27 cellular contexts compared by ENCODE assay signal in the genomic region with DNA sequence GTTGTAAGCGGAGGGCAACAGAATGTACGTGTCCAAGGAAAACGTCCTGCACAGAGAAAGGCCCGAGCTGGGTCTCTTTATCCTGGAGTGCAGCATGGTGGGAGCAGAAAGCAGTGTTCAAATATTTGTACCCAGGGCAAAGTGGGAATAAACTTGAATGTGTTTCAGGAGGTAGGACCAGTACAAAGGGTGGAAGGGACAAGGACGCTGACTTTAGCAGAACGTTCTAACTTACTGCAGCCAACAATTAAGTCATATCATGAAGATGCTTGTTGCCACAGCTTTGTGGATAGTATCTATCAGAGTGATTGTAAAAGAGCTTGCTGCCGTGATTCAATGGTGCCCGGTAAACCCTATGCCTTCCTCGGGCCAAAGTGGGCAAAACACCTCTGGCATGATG. TPM values are rescaled to one million over a fixed set of nuclear protein-coding genes. Genes with fewer than 3 reads are reported as not detected.
DNase-seq lines count a peak whose midpoint lies in the region; ATAC-seq, FAIRE-seq and TF ChIP-seq lines count a peak whose summit lies in the region.
"Had no signal": no experiment of that assay in that cellular context is flagged by ENCODE, and none has a peak within 500 bp of the region (broad histone marks: within the 10 kb centered on the region; RNA-seq: fewer than 3 reads in every experiment).

No MANE protein-coding gene starts in this region.

- peak; percentile 63; the same call in 1 of the 2 replicates for TF ChIP-seq POLR2A in GM12891 (IDR thresholded peaks at IDR 0.05; ENCODE audit: low read depth, low read length)

- H3K4me1 Mint-ChIP-seq in activated T-cell treated with anti-CD3 and anti-CD28 coated beads, Interleukin-2, amount 50 U/mL, for 24 hours (ENCODE audit: low read depth) = peaks cover 69% of the 10 kb centered on the region
- H3K4me1 Mint-ChIP-seq in natural killer cell = peaks cover 40 to 63% of the 10 kb centered on the region in 2 donors
- H3K4me1 Mint-ChIP-seq: B cell had no signal

- peaks cover 90% of the 10 kb centered on the region for H3K36me3 Mint-ChIP-seq in activated T-cell treated with anti-CD3 and anti-CD28 coated beads, Interleukin-2, amount 50 U/mL, for 24 hours (ENCODE audit: low read depth)
- peaks cover 22 to 52% of the 10 kb centered on the region in 2 donors for H3K36me3 Mint-ChIP-seq in activated naive CD4-positive, alpha-beta T cell treated with anti-CD3 and anti-CD28 coated beads, Interleukin-2, amount 50 U/mL, for 72 hours
- H3K36me3 Mint-ChIP-seq in natural killer cell = peaks cover 15% of the 10 kb centered on the region

- intact Hi-C loops in natural killer cell (cut with micrococcal nuclease) = no loop called here

- ATAC-seq in activated naive CD4-positive, alpha-beta T cell treated with anti-CD3 and anti-CD28 coated beads, Interleukin-2, amount 50 U/mL, for 72 hours = no peak
- peak in 1 of 3 donors; percentile 10 for ATAC-seq in natural killer cell
- ATAC-seq: SK-N-SH treated with all-trans-retinoic acid at 6 μM for 48 hours had no signal

- H3K27me3 Mint-ChIP-seq in activated T-cell treated with anti-CD3 and anti-CD28 coated beads, Interleukin-2, amount 50 U/mL, for 24 hours = no peaks in the 10 kb centered on the region
- no peaks in the 10 kb centered on the region for H3K27me3 Mint-ChIP-seq in natural killer cell (ENCODE audit: low read depth in 2 of 2)
- H3K27me3 Mint-ChIP-seq: B cell; dendritic cell treated with granulocyte-macrophage colony-stimulating factor and Interleukin-4, amounts not matched to agents 40 ng/mL and 50 ng/mL, for 4 days had no signal

- no peaks in the 10 kb centered on the region for H3K9me3 Mint-ChIP-seq in activated T-cell treated with anti-CD3 and anti-CD28 coated beads, Interleukin-2, amount 50 U/mL, for 24 hours
- no peaks in the 10 kb centered on the region for H3K9me3 Mint-ChIP-seq in activated naive CD4-positive, alpha-beta T cell treated with anti-CD3 and anti-CD28 coated beads, Interleukin-2, amount 50 U/mL, for 72 hours
- H3K9me3 Mint-ChIP-seq in natural killer cell = no peaks in the 10 kb centered on the region
- H3K9me3 Mint-ChIP-seq: dendritic cell treated with granulocyte-macrophage colony-stimulating factor and Interleukin-4, amounts not matched to agents 40 ng/mL and 50 ng/mL, for 4 days had no signal

- TF ChIP-seq CTCF in natural killer cell (IDR thresholded peaks at IDR 0.05) = no peak

- no peak for DNase-seq in activated T-cell treated with anti-CD3 and anti-CD28 coated beads, Interleukin-2, amount 50 U/mL, for 24 hours
- no peak for DNase-seq in activated T-cell treated with anti-CD3 and anti-CD28 coated beads for 4 hours
- no peak for DNase-seq in GM12891 (ENCODE audit: insufficient read length, low spot score)
- no peak for DNase-seq in activated naive CD4-positive, alpha-beta T cell treated with anti-CD3 and anti-CD28 coated beads, Interleukin-2, amount 50 U/mL, for 72 hours (ENCODE audit: low spot score in 2 of 2)
- DNase-seq in natural killer cell = no peak
- DNase-seq in mesenteric fat pad (ENCODE audit: low spot score) = no peak
- DNase-seq in iPS-NIHi11 (ENCODE audit: low spot score) = no peak
- no peak for DNase-seq in occipital lobe (lab: John Stamatoyannopoulos, UW)
- DNase-seq: activated CD4-positive, CD25-positive, alpha-beta regulatory T cell; activated effector memory CD4-positive, alpha-beta T cell treated with anti-CD3 and anti-CD28 coated beads, Interleukin-2, amount 50 U/mL, for 16 hours; aorta; COR-L47; DMS79 treated with DMSO at 0.1 percent for 48 hours; GOT3; KBM-7; mammary epithelial cell; MM.1S; NCI-H1417 treated with DMSO at 0.1 percent for 48 hours; NCI-H2081 treated with DMSO at 0.1 percent for 48 hours; NCI-H345; NCI-H774; T1000 had no signal

- H3K27ac Mint-ChIP-seq in activated T-cell treated with anti-CD3 and anti-CD28 coated beads, Interleukin-2, amount 50 U/mL, for 24 hours = peak overlapping the region; percentile 88
- H3K27ac Mint-ChIP-seq in activated naive CD4-positive, alpha-beta T cell treated with anti-CD3 and anti-CD28 coated beads, Interleukin-2, amount 50 U/mL, for 72 hours = peak overlapping the region; percentile 48 to 62
- H3K27ac Mint-ChIP-seq in natural killer cell = peak overlapping the region; percentile 70 to 82
- H3K27ac Mint-ChIP-seq: B cell; dendritic cell treated with granulocyte-macrophage colony-stimulating factor and Interleukin-4, amounts not matched to agents 40 ng/mL and 50 ng/mL, for 4 days had no signal

- no peak overlapping the region for H3K4me3 Mint-ChIP-seq in activated T-cell treated with anti-CD3 and anti-CD28 coated beads, Interleukin-2, amount 50 U/mL, for 24 hours
- no peak overlapping the region for H3K4me3 Mint-ChIP-seq in natural killer cell
- H3K4me3 Mint-ChIP-seq: B cell; dendritic cell treated with granulocyte-macrophage colony-stimulating factor and Interleukin-4, amounts not matched to agents 40 ng/mL and 50 ng/mL, for 4 days had no signal

- FAIRE-seq in GM12891 (lab: Jason Lieb, UNC) = no peak
- FAIRE-seq: endothelial cell of umbilical vein had no signal

TF ChIP-seq in GM12891, 5 proteins besides CTCF, POLR2A, EP300 and RAD21:
- TF ChIP-seq POLR2AphosphoS5 (IDR thresholded peaks at IDR 0.05; ENCODE audit: low read depth, low read length) (no peak), PAX5 (IDR thresholded peaks at IDR 0.05; ENCODE audit: insufficient read depth, low read length, severe bottlenecking) (no peak)

RNA-seq across cellular contexts. Expression of gene ZC3HAV1L, which starts 30.5 kb away (rescaled TPM):
- polyA plus RNA-seq in GM12891 (2012; ENCODE audit: low read depth, missing spikeins) = 3.1 TPM
- 10 to 100 TPM in 1 of 2 donors, 1 to 10 TPM in 1; 2.0 to 22.6 TPM for total RNA-seq in activated naive CD4-positive, alpha-beta T cell treated with anti-CD3 and anti-CD28 coated beads, Interleukin-2, amount 50 U/mL, for 72 hours
- 1 to 10 TPM in 2 of 3 donors, under 1 TPM in 1; 0.75 to 2.3 (median 1.1) TPM for total RNA-seq in natural killer cell
- total RNA-seq in mesenteric fat pad = 13.6 TPM
- total RNA-seq in occipital lobe = 10.8 TPM
- total RNA-seq: osteocyte had no signal

RNA-seq across cellular contexts. Expression of gene ZC3HAV1, which starts 43.2 kb away (rescaled TPM):
- 20.3 TPM for polyA plus RNA-seq in GM12891 (2012; ENCODE audit: low read depth, missing spikeins)
- 100 to 1,000 TPM in 1 of 2 donors, 10 to 100 TPM in 1; 97.8 to 167 TPM for total RNA-seq in activated naive CD4-positive, alpha-beta T cell treated with anti-CD3 and anti-CD28 coated beads, Interleukin-2, amount 50 U/mL, for 72 hours
- total RNA-seq in natural killer cell = 100 to 1,000 TPM; 129 to 153 (median 137) TPM
- total RNA-seq in mesenteric fat pad = 35.0 TPM
- 5.9 TPM for total RNA-seq in occipital lobe
